In the genomic region with DNA sequence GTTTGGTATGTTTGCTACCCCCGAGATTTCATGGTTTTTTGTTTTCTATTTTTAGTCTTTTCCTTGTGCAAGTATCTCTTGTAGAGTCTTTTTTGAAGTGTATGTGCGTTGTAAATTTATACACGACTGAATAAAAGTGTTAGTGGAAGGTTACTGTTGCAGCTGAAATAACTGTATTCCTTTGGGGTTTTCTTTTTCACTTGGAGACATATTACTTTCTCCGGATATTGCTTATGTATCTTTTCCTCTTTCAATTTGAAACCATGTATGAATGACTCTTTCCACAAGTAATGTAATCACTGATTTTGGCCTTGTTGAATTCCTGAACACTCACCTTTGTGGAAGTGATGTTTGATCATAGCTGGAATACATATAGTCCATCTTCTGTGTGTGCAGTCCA, we compare ENCODE assay signal across 8 cellular contexts. TPM values are rescaled to one million over a fixed set of nuclear protein-coding genes. Genes with fewer than 3 reads are reported as not detected.
A peak's percentile ranks its signal among the peaks of the same experiment; 100 is the strongest.
DNase-seq lines count a peak whose midpoint lies in the region; ATAC-seq and TF ChIP-seq lines count a peak whose summit lies in the region.

No MANE protein-coding gene starts in this region.

- peaks cover 6% of the 10 kb centered on the region for H3K36me3 ChIP-seq in ACC112 (ENCODE audit: insufficient read depth, low read length)
- H3K36me3 ChIP-seq in body of pancreas (replicated peaks in 1 of 2; ENCODE audit: insufficient read depth in 1 of 2, low read depth in 2 of 2): no peaks in the 10 kb centered on the region

- H3K36me3 Mint-ChIP-seq in HFFc6 (ENCODE audit: low read depth) (peaks cover 9% of the 10 kb centered on the region), mesothelial cell of epicardium (no peaks in the 10 kb centered on the region)

- intact Hi-C loops in body of pancreas (cut with DNase I): loop anchor here (10.0 kb wide), 1 partner anchor 62 kb away; no protein-coding TSS in a partner anchor

- H3K4me3 Mint-ChIP-seq in HFFc6 (peak overlapping the region; percentile 98), mesothelial cell of epicardium (peak overlapping the region; percentile 98)

- TF ChIP-seq POLR2A in body of pancreas (IDR thresholded peaks at IDR 0.05): no peak

- H3K79me2 ChIP-seq in ACC112 (ENCODE audit: control insufficient read depth, insufficient read depth, low read length, unreplicated experiment): peaks cover 84% of the 10 kb centered on the region

- 1 to 3% methylated on average over 4 of the region's 4 CpGs for WGBS in body of pancreas, 2 donors

- peak overlapping the region; percentile 91; the same call in 1 of the 2 replicates for H3K27ac Mint-ChIP-seq in HFFc6
- peak overlapping the region; percentile 98 for H3K27ac Mint-ChIP-seq in mesothelial cell of epicardium

- H3K27ac ChIP-seq in ACC112 (ENCODE audit: low read depth, low read length) (no peak overlapping the region), body of pancreas (no peak overlapping the region)

- H3K9me3 ChIP-seq in body of pancreas: no peaks in the 10 kb centered on the region

- no peak for ATAC-seq in body of pancreas
- no peak for ATAC-seq in HG03378 (IDR thresholded peaks at IDR 0.05; ENCODE audit: unreplicated experiment)

- H3K4me3 ChIP-seq in ACC112 (ENCODE audit: low read depth, low read length) (peak overlapping the region; percentile 89), body of pancreas (peak overlapping the region; percentile 92 to 99)

- H3K27me3 ChIP-seq in ACC112 (ENCODE audit: insufficient read depth, low read length): no peaks in the 10 kb centered on the region
- H3K27me3 ChIP-seq in body of pancreas: no peaks in the 10 kb centered on the region

- H3K27me3 Mint-ChIP-seq in HFFc6 (ENCODE audit: insufficient read depth): no peaks in the 10 kb centered on the region
- no peaks in the 10 kb centered on the region for H3K27me3 Mint-ChIP-seq in mesothelial cell of epicardium (ENCODE audit: low read depth)

- DNase-seq in HFFc6 (no peak), body of pancreas (no peak), mesothelial cell of epicardium (ENCODE audit: low spot score in 2 of 2, unreplicated experiment in 2 of 2) (no peak), NCI-H1105 (lab: John Stamatoyannopoulos, UW) (no peak), NCI-H526 (lab: John Stamatoyannopoulos, UW) (no peak), cerebellum (ENCODE audit: low spot score) (no peak)

- H3K4me1 Mint-ChIP-seq in HFFc6 (ENCODE audit: low read depth) (peaks cover 58% of the 10 kb centered on the region), mesothelial cell of epicardium (peaks cover 26% of the 10 kb centered on the region)

- no peaks in the 10 kb centered on the region for H3K9me3 Mint-ChIP-seq in HFFc6
- H3K9me3 Mint-ChIP-seq in mesothelial cell of epicardium: no peaks in the 10 kb centered on the region

- peaks cover 16% of the 10 kb centered on the region for H3K4me1 ChIP-seq in ACC112 (ENCODE audit: control insufficient read depth, insufficient read depth, low read length, unreplicated experiment)
- H3K4me1 ChIP-seq in body of pancreas: peaks cover 28% of the 10 kb centered on the region

- TF ChIP-seq CTCF in HFFc6 (IDR thresholded peaks at IDR 0.05): no peak
- no peak for TF ChIP-seq CTCF in body of pancreas (IDR thresholded peaks at IDR 0.05)
- TF ChIP-seq CTCF in mesothelial cell of epicardium (IDR thresholded peaks at IDR 0.05; ENCODE audit: unreplicated experiment): no peak

- peak overlapping the region; percentile 95 for H2AFZ ChIP-seq in ACC112 (ENCODE audit: low read length, unreplicated experiment)

RNA-seq across cellular contexts. Expression of a gene that starts 1.0 kb away (rescaled TPM):
- 10 to 100 TPM in 3 of 6 experiments, 1 to 10 TPM in 3; 8.8 to 12.6 (median 9.8) TPM for total RNA-seq in HFFc6 (2021; fragmentation: NEBNext Ultra II Directional; extraction: Animal tissue kit (Norgen Biotek cat#: 25700))
- 1 to 10 TPM; 4.2 to 8.2 TPM for total RNA-seq in body of pancreas
- total RNA-seq in mesothelial cell of epicardium: 11.3 to 13.1 TPM (median 11.4 TPM) in 3 replicates
- 12.5 TPM for total RNA-seq in cerebellum

RNA-seq across cellular contexts. Expression of a gene that starts 1.1 kb away (rescaled TPM):
- 10 to 100 TPM; 17.6 to 20.7 (median 20.3) TPM for total RNA-seq in HFFc6 (2021; fragmentation: NEBNext Ultra II Directional; extraction: Animal tissue kit (Norgen Biotek cat#: 25700))
- total RNA-seq in body of pancreas: 1 to 10 TPM; 4.6 to 6.2 TPM
- 19.5 to 21.3 TPM (median 20.9 TPM) in 3 replicates for total RNA-seq in mesothelial cell of epicardium
- total RNA-seq in cerebellum: 22.7 TPM
